Comparison of ENCODE assay signal across 4 cellular contexts in the genomic region with DNA sequence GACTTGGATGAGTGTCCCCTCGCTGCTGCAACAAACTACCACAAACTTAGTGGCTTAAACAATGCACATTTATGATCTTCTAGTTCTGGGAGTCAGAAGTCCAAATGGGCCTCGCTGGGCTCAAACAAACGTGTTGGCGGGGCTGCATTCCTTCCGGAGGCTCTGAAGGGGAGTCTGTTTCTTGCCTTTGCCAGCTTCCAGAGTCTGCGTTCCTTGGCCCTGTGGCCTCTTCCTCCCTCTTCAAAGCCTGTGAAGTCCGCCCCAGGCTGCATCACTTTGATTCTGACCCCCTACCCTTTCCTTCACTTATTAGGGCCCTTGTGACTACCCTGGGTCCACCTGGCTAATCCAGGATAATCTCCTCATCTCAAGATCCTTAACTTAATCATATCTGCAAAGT.
"Had no signal": no experiment of that assay in that cellular context is flagged by ENCODE, and none has a peak within 500 bp of the region (broad histone marks: within the 10 kb centered on the region; RNA-seq: fewer than 3 reads in every experiment).

No MANE protein-coding gene starts in this region.

- H3K4me3 Mint-ChIP-seq: GM23338, H9 had no signal

- H3K4me1 Mint-ChIP-seq: GM23338 had no signal

- H3K4me3 ChIP-seq: GM23338 had no signal

- H3K27ac Mint-ChIP-seq: GM23338, H9 had no signal

- ATAC-seq: GM23338 had no signal

- DNase-seq: H9, HCEC 1CT, IMR-90 had no signal

- H3K9me3 Mint-ChIP-seq: H9 had no signal
